In genomic region chr4:52838729-52839722, GRCh38 we compare ENCODE assay signal across 15 cellular contexts. TPM values are rescaled to one million over a fixed set of nuclear protein-coding genes. Genes with fewer than 3 reads are reported as not detected.
DNase-seq lines count a peak whose midpoint lies in the region; ATAC-seq and TF ChIP-seq lines count a peak whose summit lies in the region.
"Had no signal": no experiment of that assay in that cellular context is flagged by ENCODE, and none has a peak within 500 bp of the region (broad histone marks: within the 10 kb centered on the region; RNA-seq: fewer than 3 reads in every experiment).

No MANE protein-coding gene starts in this region.

- no peak overlapping the region for H3K4me3 ChIP-seq in hepatocyte

- ATAC-seq in GM19328 (IDR thresholded peaks at IDR 0.05; ENCODE audit: unreplicated experiment) (no peak), GM21825 (IDR thresholded peaks at IDR 0.05; ENCODE audit: unreplicated experiment) (no peak)

- intact Hi-C loops in MCF 10A (cut with micrococcal nuclease), result loop anchor here (5.0 to 10.0 kb wide), 2 partner anchors 127 to 184 kb away; partner anchors contain the start of gene USP46

- H3K27ac Mint-ChIP-seq in MCF 10A (ENCODE audit: low read depth, unreplicated experiment) (peak overlapping the region; percentile 92), type B pancreatic cell (peak overlapping the region; percentile 81)
- H3K27ac Mint-ChIP-seq: activated B cell treated with CpG ODN at 0.5 μM for 24 hours; T-helper 1 cell treated with Interleukin-12 subunit alpha and Interleukin-12 subunit beta and Interleukin-4 antibody, amounts not matched to agents 30 μg/mL and 1 μg/mL, for 36 hours had no signal

- TF ChIP-seq CTCF in MCF 10A (IDR thresholded peaks at IDR 0.05; ENCODE audit: unreplicated experiment) (no peak), hepatocyte (IDR thresholded peaks at IDR 0.05; ENCODE audit: poor library complexity) (no peak), type B pancreatic cell (conservative IDR thresholded peaks at IDR 0.05) (no peak)

- 65% methylated on average over 12 of the region's 12 CpGs for WGBS in hepatocyte (ENCODE audit: low lambda C conversion rate, missing lambda C conversion rate)

- H3K4me1 Mint-ChIP-seq in MCF 10A (ENCODE audit: insufficient read depth, unreplicated experiment) (peaks cover 41% of the 10 kb centered on the region), type B pancreatic cell (ENCODE audit: unreplicated experiment) (peaks cover 33% of the 10 kb centered on the region)

- H3K36me3 Mint-ChIP-seq in MCF 10A (ENCODE audit: insufficient read depth, unreplicated experiment) (no peaks in the 10 kb centered on the region), type B pancreatic cell (no peaks in the 10 kb centered on the region)

- H3K4me3 Mint-ChIP-seq in MCF 10A (ENCODE audit: unreplicated experiment) (peak overlapping the region; percentile 60), type B pancreatic cell (no peak overlapping the region)
- H3K4me3 Mint-ChIP-seq: activated B cell treated with CpG ODN at 0.5 μM for 24 hours; IgD-negative memory B cell; T-helper 1 cell treated with Interleukin-12 subunit alpha and Interleukin-12 subunit beta and Interleukin-4 antibody, amounts not matched to agents 30 μg/mL and 1 μg/mL, for 36 hours had no signal

- H3K9me3 ChIP-seq in hepatocyte (ENCODE audit: low read depth), result no peaks in the 10 kb centered on the region

- peak overlapping the region; percentile 37 for H3K27ac ChIP-seq in hepatocyte

- POLR2A ChIA-PET in MCF 10A (lab: Yijun Ruan, JAX), result interaction anchor here (0.6 to 8.2 kb wide), 12 partner anchors 8 to 178 kb away, joined by 3 to 124 read pairs (median 4); no protein-coding TSS in a partner anchor

- H4K20me1 ChIP-seq in hepatocyte (ENCODE audit: insufficient read depth, poor library complexity, severe bottlenecking), result no peaks in the 10 kb centered on the region

- no peaks in the 10 kb centered on the region for H3K27me3 Mint-ChIP-seq in MCF 10A (ENCODE audit: insufficient read depth, unreplicated experiment)
- peaks cover under 1% of the 10 kb centered on the region for H3K27me3 Mint-ChIP-seq in type B pancreatic cell
- H3K27me3 Mint-ChIP-seq: IgD-negative memory B cell had no signal

- H2AFZ ChIP-seq in hepatocyte, result peak overlapping the region; percentile 3

- peaks cover 18% of the 10 kb centered on the region for H3K4me1 ChIP-seq in hepatocyte (ENCODE audit: insufficient read depth)

- BruUV-seq in MCF 10A (replicated peaks; lab: Mats Ljungman, UMichigan), result no TSS peak

- H3K9me3 Mint-ChIP-seq in MCF 10A (ENCODE audit: unreplicated experiment) (no peaks in the 10 kb centered on the region), type B pancreatic cell (peaks cover 6% of the 10 kb centered on the region)
- H3K9me3 Mint-ChIP-seq: activated B cell treated with CpG ODN at 0.5 μM for 24 hours; IgD-negative memory B cell; T-helper 1 cell treated with Interleukin-12 subunit alpha and Interleukin-12 subunit beta and Interleukin-4 antibody, amounts not matched to agents 30 μg/mL and 1 μg/mL, for 36 hours had no signal

- DNase-seq in NCI-H446 (lab: John Stamatoyannopoulos, UW) (peak; percentile 39 to 62), MCF 10A (ENCODE audit: unreplicated experiment) (no peak), hepatocyte (ENCODE audit: low spot score) (no peak), type B pancreatic cell (ENCODE audit: extremely low spot score, unreplicated experiment) (no peak)
- no peak for DNase-seq in activated CD4-positive, CD25-positive, alpha-beta regulatory T cell (lab: John Stamatoyannopoulos, UW)
- DNase-seq: activated B cell treated with CpG ODN at 0.5 μM for 24 hours; activated gamma-delta T cell treated with Interleukin-2 at 50 U/mL for 16 hours; effector CD4-positive, alpha-beta T cell; NCI-H1092; RPMI8226; stimulated activated naive CD4-positive, alpha-beta T cell had no signal

- peak overlapping the region; percentile 8 for H3K4me2 ChIP-seq in hepatocyte

- H3K27me3 ChIP-seq in hepatocyte, result no peaks in the 10 kb centered on the region

- CTCF ChIA-PET in MCF 10A (lab: Yijun Ruan, JAX), result interaction anchor here (0.5 to 2.6 kb wide), 6 partner anchors 14 to 1094 kb away, joined by 3 to 10 read pairs (median 4); partner anchors contain the start of gene RASL11B

- H3K9me2 ChIP-seq in hepatocyte (replicated peaks; ENCODE audit: insufficient read depth), result no peaks in the 10 kb centered on the region

- H3K36me3 ChIP-seq in hepatocyte (replicated peaks; ENCODE audit: insufficient read depth, low read depth), result no peaks in the 10 kb centered on the region

- H3K79me2 ChIP-seq in hepatocyte, result no peaks in the 10 kb centered on the region

RNA-seq across cellular contexts. Expression of gene RASL11B, which starts 23.1 kb away (rescaled TPM):
- total RNA-seq in MCF 10A (2022), result 1.7 and 2.6 TPM in 2 replicates
- total RNA-seq in hepatocyte, result 6.3 and 8.9 TPM in 2 replicates
- 6.9 and 7.6 TPM in 2 replicates for polyA plus RNA-seq in hepatocyte
- 2.7 and 15.7 TPM in 2 replicates for total RNA-seq in type B pancreatic cell (ENCODE audit: low replicate concordance)
- total RNA-seq: activated B cell treated with CpG ODN at 0.5 μM for 24 hours had no signal

Comparison
In these comparisons a context has a peak if more than half of its experiments do, and no peak if none do; other contexts are left out.
1. DNase-seq: peak in NCI-H446 (2 of 2); none in MCF 10A (single experiment), hepatocyte (single experiment), type B pancreatic cell (single experiment) and activated CD4-positive, CD25-positive, alpha-beta regulatory T cell (0 of 4).